ENCODE assay signal across 8 cellular contexts in genomic region chr18:79588636-79589481, GRCh38.
DNase-seq lines count a peak whose midpoint lies in the region; ATAC-seq, FAIRE-seq and TF ChIP-seq lines count a peak whose summit lies in the region.

No MANE protein-coding gene starts in this region.

- H2BK5ac ChIP-seq in IMR-90 (ENCODE audit: low read depth, low read length, poor library complexity, severe bottlenecking): no peak overlapping the region

- in situ Hi-C loops in IMR-90 (cut with MboI; ENCODE audit: low sequenced_read_pairs): no loop called here

- peaks cover 28% of the 10 kb centered on the region for H3K4me1 Mint-ChIP-seq in chondrocyte (ENCODE audit: low read depth)

- no peak overlapping the region for H3K9ac ChIP-seq in IMR-90 (ENCODE audit: low read depth, low read length)
- no peak overlapping the region for H3K9ac ChIP-seq in subcutaneous abdominal adipose tissue (ENCODE audit: low read length in 5 of 5)

- peaks cover 2% of the 10 kb centered on the region; the same call in 1 of the 2 replicates for H3K9me3 ChIP-seq in IMR-90 (ENCODE audit: control insufficient read depth, insufficient read depth, low read length)
- peaks cover 0 to 13% (median 4%) of the 10 kb centered on the region in 5 donors for H3K9me3 ChIP-seq in subcutaneous abdominal adipose tissue (ENCODE audit: control insufficient read depth in 5 of 5, low read length in 5 of 5)

- no peak overlapping the region for H3K4me3 ChIP-seq in IMR-90 (ENCODE audit: insufficient read depth, low read depth, low read length)
- no peak overlapping the region for H3K4me3 ChIP-seq in subcutaneous abdominal adipose tissue (ENCODE audit: low read depth in 1 of 5, low read length in 5 of 5)

- peak overlapping the region; percentile 67 for H2AK9ac ChIP-seq in IMR-90 (replicated peaks; ENCODE audit: low read depth, low read length, poor library complexity)

- H3K36me3 ChIP-seq in IMR-90 (ENCODE audit: control insufficient read depth, insufficient read depth, low read length): no peaks in the 10 kb centered on the region
- no peaks in the 10 kb centered on the region for H3K36me3 ChIP-seq in subcutaneous abdominal adipose tissue (ENCODE audit: control insufficient read depth in 5 of 5, insufficient read depth in 5 of 5, low read length in 5 of 5)

- H4K20me1 ChIP-seq in IMR-90 (ENCODE audit: insufficient read depth, low read length): no peaks in the 10 kb centered on the region

- H3K27me3 ChIP-seq in IMR-90 (ENCODE audit: control insufficient read depth, insufficient read depth, low read length) (peaks cover 12% of the 10 kb centered on the region), subcutaneous abdominal adipose tissue (ENCODE audit: control insufficient read depth in 5 of 5, insufficient read depth in 4 of 5, low read length in 5 of 5) (no peaks in the 10 kb centered on the region)

- H3K27ac Mint-ChIP-seq in chondrocyte (ENCODE audit: unreplicated experiment): peak overlapping the region; percentile 92

- H3K23ac ChIP-seq in IMR-90 (ENCODE audit: low read depth, low read length): no peak overlapping the region

- H3K4me1 ChIP-seq in IMR-90 (ENCODE audit: control insufficient read depth, insufficient read depth, low read length): peaks cover 4% of the 10 kb centered on the region; the same call in 1 of the 2 replicates
- H3K4me1 ChIP-seq in subcutaneous abdominal adipose tissue (ENCODE audit: control insufficient read depth in 5 of 5, insufficient read depth in 5 of 5, low read length in 5 of 5): peaks cover 13 to 38% (median 30%) of the 10 kb centered on the region in 5 donors

- H3K4me3 Mint-ChIP-seq in chondrocyte (ENCODE audit: unreplicated experiment): no peak overlapping the region

- TF ChIP-seq CTCF in IMR-90 (conservative IDR thresholded peaks at IDR 0.05; ENCODE audit: low read depth, low read length) (no peak), chondrocyte (IDR thresholded peaks at IDR 0.05) (no peak)

- H3K18ac ChIP-seq in IMR-90 (ENCODE audit: low read depth, low read length): no peak overlapping the region

- H3K4me2 ChIP-seq in IMR-90 (ENCODE audit: low read depth, low read length): no peak overlapping the region

- H3K79me1 ChIP-seq in IMR-90 (ENCODE audit: low read depth in 1 of 2, low read length in 2 of 2): no peaks in the 10 kb centered on the region

- intact Hi-C loops in IMR-90 (cut with micrococcal nuclease): no loop called here

- FAIRE-seq in GM12892 (lab: Jason Lieb, UNC): no peak

- BruUV-seq in IMR-90 (replicated peaks; lab: Mats Ljungman, UMichigan): no TSS peak

- 42% methylated on average over 5 of the region's 38 CpGs; no CpG with 5 or more reads in 1 of the 2 experiments for WGBS in IMR-90 (ENCODE audit: extremely low coverage in 2 of 2, insufficient read length in 1 of 2), 2 experiments

- H3K27ac ChIP-seq in IMR-90 (ENCODE audit: insufficient read depth, low read length) (no peak overlapping the region), subcutaneous abdominal adipose tissue (ENCODE audit: low read depth, low read length) (peak overlapping the region; percentile 69)

- peaks cover 19% of the 10 kb centered on the region for H3K9me3 Mint-ChIP-seq in chondrocyte (ENCODE audit: low read depth)

- no peak overlapping the region for H3K14ac ChIP-seq in IMR-90 (replicated peaks; ENCODE audit: low read depth, low read length)

- TF ChIP-seq POLR2A in IMR-90 (IDR thresholded peaks at IDR 0.05; ENCODE audit: low read depth, low read length): no peak
- TF ChIP-seq POLR2A in GM12892 (IDR thresholded peaks at IDR 0.05; ENCODE audit: low read depth, low read length): no peak

- ATAC-seq in IMR-90 (ENCODE audit: low read depth): peak; percentile 86
- ATAC-seq in GM21367 (IDR thresholded peaks at IDR 0.05; ENCODE audit: unreplicated experiment): no peak

- H4K5ac ChIP-seq in IMR-90 (ENCODE audit: low read depth, low read length): no peak overlapping the region

- DNase-seq in IMR-90 (peak; percentile 87), chondrocyte (ENCODE audit: low spot score) (peak; percentile 89), left kidney (ENCODE audit: low read depth, low spot score) (peak; percentile 82), GDM1 (lab: John Stamatoyannopoulos, UW) (no peak), GM12892 (ENCODE audit: insufficient read length) (no peak), NCI-H2227 treated with DMSO at 0.1 percent for 48 hours (lab: John Stamatoyannopoulos, UW) (no peak)

- H2AK5ac ChIP-seq in IMR-90 (ENCODE audit: low read depth, low read length): no peak overlapping the region

- CTCF ChIA-PET in IMR-90 (lab: Yijun Ruan, JAX): no interaction called here

- POLR2A ChIA-PET in IMR-90 (lab: Charles Lee; ENCODE audit: unreplicated experiment): interaction anchor here (0.6 kb wide), 1 partner anchor 33 kb away, joined by 6 read pairs; no protein-coding TSS in a partner anchor

- H4K8ac ChIP-seq in IMR-90 (ENCODE audit: low read depth in 2 of 2, low read length in 2 of 2): no peak overlapping the region

- H2BK120ac ChIP-seq in IMR-90 (ENCODE audit: low read depth, low read length): no peak overlapping the region

- no peak for TF ChIP-seq RAD21 in IMR-90 (IDR thresholded peaks at IDR 0.05; ENCODE audit: low read length)

- H2AFZ ChIP-seq in IMR-90 (replicated peaks; ENCODE audit: low read length, poor library complexity): peak overlapping the region; percentile 61

- H3K56ac ChIP-seq in IMR-90 (ENCODE audit: extremely low read depth, insufficient read depth, low read length): no peak overlapping the region

- H4K91ac ChIP-seq in IMR-90 (ENCODE audit: insufficient read depth, low read depth, low read length): no peak overlapping the region

- dilution Hi-C loops in IMR-90 (cut with HindIII; ENCODE audit: low sequenced_read_pairs, unreplicated experiment): no loop called here

- peaks cover 8% of the 10 kb centered on the region for H3K27me3 Mint-ChIP-seq in chondrocyte (ENCODE audit: low read depth)

- no peaks in the 10 kb centered on the region for H3K9me1 ChIP-seq in IMR-90 (ENCODE audit: insufficient read depth, low read length)

- H2BK20ac ChIP-seq in IMR-90 (ENCODE audit: low read depth, low read length): no peak overlapping the region

- no peak overlapping the region for H2BK15ac ChIP-seq in IMR-90 (ENCODE audit: low read depth, low read length)

- peaks cover 4% of the 10 kb centered on the region for H3K36me3 Mint-ChIP-seq in chondrocyte (ENCODE audit: low read depth)

- no peak overlapping the region for H3K4ac ChIP-seq in IMR-90 (ENCODE audit: low read depth, low read length)

TF ChIP-seq in IMR-90, 13 proteins besides CTCF, POLR2A, EP300 and RAD21:
- TF ChIP-seq CHD1 (IDR thresholded peaks at IDR 0.05; ENCODE audit: low read depth, low read length): no peak
- TF ChIP-seq FOS (IDR thresholded peaks at IDR 0.05; ENCODE audit: low read depth, low read length): peak; percentile 89
- peak; percentile 53; the same call in 1 of the 2 replicates for TF ChIP-seq NFE2L2 (IDR thresholded peaks at IDR 0.05; ENCODE audit: low read depth, low read length)
- peak; percentile 72 for TF ChIP-seq USF2 (IDR thresholded peaks at IDR 0.05; ENCODE audit: low read depth, low read length)
- TF ChIP-seq CEBPB (IDR thresholded peaks at IDR 0.05; ENCODE audit: low read depth, low read length): peak; percentile 85
- TF ChIP-seq MAFK (IDR thresholded peaks at IDR 0.05; ENCODE audit: low read depth, low read length): peak; percentile 35
- peak; percentile 55; the same call in 1 of the 2 replicates for TF ChIP-seq BHLHE40 (IDR thresholded peaks at IDR 0.05; ENCODE audit: low read depth, low read length)
- no peak for TF ChIP-seq ELK1 (IDR thresholded peaks at IDR 0.05; ENCODE audit: borderline replicate concordance, low read depth, low read length)

Comparison
In these comparisons a context has a peak if more than half of its experiments do, and no peak if none do; other contexts are left out.
1. DNase-seq: peak in IMR-90 (single experiment), chondrocyte (single experiment) and left kidney (single experiment); none in GDM1 (single experiment), GM12892 (single experiment) and NCI-H2227 treated with DMSO at 0.1 percent for 48 hours (single experiment).